Comparison of ENCODE assay signal across 29 cellular contexts in the genomic region with DNA sequence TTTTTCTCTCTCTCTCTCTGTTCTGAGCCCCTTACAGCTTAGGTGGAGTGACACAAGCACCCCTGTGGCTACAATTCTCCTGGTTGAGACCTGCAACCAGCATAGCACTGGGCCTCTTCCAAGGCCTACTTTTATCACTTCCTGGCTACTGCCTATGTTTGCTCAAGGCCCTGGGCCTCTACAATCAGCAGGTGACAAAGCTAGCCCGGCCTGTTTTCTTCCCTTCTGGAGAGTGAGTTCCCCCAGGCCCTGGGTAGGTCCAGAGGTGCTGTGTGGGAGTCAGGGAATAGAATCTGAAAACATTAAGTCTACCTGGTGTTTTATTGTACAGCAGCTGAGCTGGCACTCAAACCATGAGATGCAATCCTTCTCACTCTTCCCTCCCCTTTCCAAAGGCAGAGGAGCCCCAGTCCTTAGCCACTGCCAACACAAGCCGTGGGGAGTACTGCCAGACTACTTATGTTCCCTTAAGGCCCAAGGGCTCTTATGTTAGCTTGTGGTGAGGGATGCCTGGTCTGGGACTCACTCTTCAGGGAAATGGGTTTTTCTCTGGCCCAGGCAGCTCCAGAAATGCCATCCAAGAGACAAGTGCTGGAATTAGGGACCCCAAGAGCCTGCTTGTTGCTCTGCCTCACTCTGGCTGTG. TPM values are rescaled to one million over a fixed set of nuclear protein-coding genes. Genes with fewer than 3 reads are reported as not detected.
A peak's percentile ranks its signal among the peaks of the same experiment; 100 is the strongest.
DNase-seq lines count a peak whose midpoint lies in the region; ATAC-seq and TF ChIP-seq lines count a peak whose summit lies in the region.
"Had no signal": no experiment of that assay in that cellular context is flagged by ENCODE, and none has a peak within 500 bp of the region (broad histone marks: within the 10 kb centered on the region; RNA-seq: fewer than 3 reads in every experiment).

No MANE protein-coding gene starts in this region.

- POLR2A ChIA-PET in Panc1 (lab: Charles Lee): no interaction called here

- peak; percentile 76; the same call in 1 of the 2 replicates for ATAC-seq in Panc1
- peak; percentile 56 to 73 for ATAC-seq in lower lobe of right lung
- ATAC-seq in upper lobe of right lung: peak; percentile 69
- ATAC-seq in GM18517 (IDR thresholded peaks at IDR 0.05; ENCODE audit: unreplicated experiment): no peak
- no peak for ATAC-seq in HG03280 (IDR thresholded peaks at IDR 0.05; ENCODE audit: unreplicated experiment)
- ATAC-seq: GM12878, HCT116, HepG2, SK-N-SH treated with all-trans-retinoic acid at 6 μM for 48 hours had no signal

- H3K9me3 ChIP-seq in Panc1 (ENCODE audit: control insufficient read depth, insufficient read depth, low read depth, low read length) (no peaks in the 10 kb centered on the region), lower lobe of right lung (no peaks in the 10 kb centered on the region), upper lobe of right lung (no peaks in the 10 kb centered on the region)
- H3K9me3 ChIP-seq: Peyer's patch, SJCRH30 had no signal

- H3K27ac ChIP-seq in Panc1 (ENCODE audit: low read length) (peak overlapping the region; percentile 35; the same call in 1 of the 2 replicates), lower lobe of right lung (no peak overlapping the region), upper lobe of right lung (no peak overlapping the region)
- H3K27ac ChIP-seq: Peyer's patch, SJCRH30 had no signal

- intact Hi-C loops in Panc1 (cut with micrococcal nuclease; ENCODE audit: unreplicated experiment): no loop called here
- intact Hi-C loops in lower lobe of right lung (cut with DNase I): no loop called here
- intact Hi-C loops in upper lobe of right lung (cut with DNase I): no loop called here

- H3K4me3 ChIP-seq in Panc1 (ENCODE audit: low read depth in 2 of 2, low read length in 2 of 2): no peak overlapping the region
- no peak overlapping the region for H3K4me3 ChIP-seq in lower lobe of right lung
- H3K4me3 ChIP-seq in upper lobe of right lung: no peak overlapping the region
- H3K4me3 ChIP-seq: GM12878, Peyer's patch, SJCRH30 had no signal

- H3K36me3 ChIP-seq in Panc1 (ENCODE audit: control insufficient read depth, insufficient read depth, low read length) (no peaks in the 10 kb centered on the region), lower lobe of right lung (no peaks in the 10 kb centered on the region), upper lobe of right lung (no peaks in the 10 kb centered on the region)
- H3K36me3 ChIP-seq: Peyer's patch, SJCRH30 had no signal

- H3K27me3 ChIP-seq in Panc1 (ENCODE audit: control insufficient read depth, insufficient read depth, low read length) (no peaks in the 10 kb centered on the region), lower lobe of right lung (ENCODE audit: low read depth) (no peaks in the 10 kb centered on the region), upper lobe of right lung (no peaks in the 10 kb centered on the region)
- H3K27me3 ChIP-seq: Peyer's patch, SJCRH30 had no signal

- DNase-seq in SIG-M5 treated with dmso at 0.1 percent for 504 hours (lab: John Stamatoyannopoulos, UW; ENCODE audit: unreplicated experiment): peak; percentile 27
- DNase-seq in SIG-M5 (lab: John Stamatoyannopoulos, UW): no peak
- no peak for DNase-seq in Panc1 (ENCODE audit: low read depth, low spot score)
- DNase-seq in lower lobe of right lung: no peak
- DNase-seq in upper lobe of right lung: no peak
- DNase-seq in T-helper 9 cell: no peak
- DNase-seq: CD4-positive, CD25-positive, alpha-beta regulatory T cell; DMS79; EL; GDM1; Karpas-422; NCI-H1105 treated with DMSO at 0.1 percent for 48 hours; NCI-H146; NCI-H1930; NCI-H2107; NCI-H524; NCI-H82; Peyer's patch; SJCRH30 had no signal

- in situ Hi-C loops in Panc1 (cut with HindIII; ENCODE audit: low pct_unique_long_range_greater_than_20kb, low sequenced_read_pairs): no loop called here

- CTCF ChIA-PET in Panc1 (lab: Charles Lee): no interaction called here

- no TSS peak for BruUV-seq in Panc1 (replicated peaks; lab: Mats Ljungman, UMichigan)

- no peak for TF ChIP-seq CTCF in Panc1 (IDR thresholded peaks at IDR 0.05)
- no peak for TF ChIP-seq CTCF in lower lobe of right lung (IDR thresholded peaks at IDR 0.05)
- no peak for TF ChIP-seq CTCF in upper lobe of right lung (IDR thresholded peaks at IDR 0.05)

- H3K4me1 ChIP-seq in Panc1 (ENCODE audit: control insufficient read depth, insufficient read depth, low read length) (no peaks in the 10 kb centered on the region), lower lobe of right lung (no peaks in the 10 kb centered on the region), upper lobe of right lung (no peaks in the 10 kb centered on the region)
- H3K4me1 ChIP-seq: Peyer's patch, SJCRH30 had no signal

RNA-seq across cellular contexts. Expression of a gene that starts 23.8 kb away (rescaled TPM):
- total RNA-seq in Panc1 (2021; ENCODE audit: unreplicated experiment) (not detected), lower lobe of right lung (not detected), upper lobe of right lung (not detected)
- not detected for polyA plus RNA-seq in Panc1 (2012; ENCODE audit: insufficient read length)
- total RNA-seq: A172; CD4-positive, CD25-positive, alpha-beta regulatory T cell; GM12878; H4; HepG2; HT1080; Peyer's patch; SJCRH30 had no signal
- polyA plus RNA-seq: BJ; CD4-positive, CD25-positive, alpha-beta regulatory T cell; GM12878; HepG2 had no signal

Comparison
In these comparisons a context has a peak if more than half of its experiments do, and no peak if none do; other contexts are left out.
1. ATAC-seq: peak in Panc1 (single experiment), lower lobe of right lung (2 of 2) and upper lobe of right lung (single experiment); none in GM18517 (single experiment) and HG03280 (single experiment).